ENCODE assay signal across 14 cellular contexts in genomic region chr16:85926370-85926769, GRCh38.
"Had no signal": no experiment of that assay in that cellular context is flagged by ENCODE, and none has a peak within 500 bp of the region (broad histone marks: within the 10 kb centered on the region; RNA-seq: fewer than 3 reads in every experiment).

No MANE protein-coding gene starts in this region.

- ATAC-seq: gastroesophageal sphincter; heart right ventricle; left lobe of liver; mucosa of descending colon; naive thymus-derived CD4-positive, alpha-beta T cell; pancreas; sciatic nerve had no signal

- H3K9me3 ChIP-seq: gastroesophageal sphincter, heart right ventricle, mucosa of descending colon, pancreas, thyroid gland had no signal

- H3K4me1 ChIP-seq: pancreas had no signal

- DNase-seq: activated CD4-positive, alpha-beta T cell treated with anti-CD3 and anti-CD28 coated beads for 1 hour; activated CD8-positive, alpha-beta memory T cell treated with anti-CD3 and anti-CD28 coated beads, Interleukin-2, amount 50 U/mL, for 48 hours; dorsolateral prefrontal cortex; erythroblast; heart right ventricle; naive thymus-derived CD4-positive, alpha-beta T cell; pancreas; thyroid gland had no signal

- H3K27me3 ChIP-seq: thyroid gland had no signal

- H3K36me3 ChIP-seq: cardiac muscle cell, gastroesophageal sphincter, pancreas, thyroid gland had no signal

- H3K9me3 Mint-ChIP-seq: activated T-helper 1 cell treated with anti-CD3 and anti-CD28 coated beads, Interleukin-12 subunit alpha, Interleukin-12 subunit beta, Interleukin-2, Interleukin-4 antibody, amounts not matched to agents 30 ng/mL and 10 ng/mL and 1 ng/mL, durations not matched to agents 14 hours and 24 hours and 36 hours had no signal

- H3K4me3 Mint-ChIP-seq: activated T-helper 1 cell treated with anti-CD3 and anti-CD28 coated beads, Interleukin-12 subunit alpha, Interleukin-12 subunit beta, Interleukin-2, Interleukin-4 antibody, amounts not matched to agents 30 ng/mL and 10 ng/mL and 1 ng/mL, durations not matched to agents 14 hours and 24 hours and 36 hours; naive thymus-derived CD4-positive, alpha-beta T cell had no signal

- H3K27ac Mint-ChIP-seq: activated T-helper 1 cell treated with anti-CD3 and anti-CD28 coated beads, Interleukin-12 subunit alpha, Interleukin-12 subunit beta, Interleukin-2, Interleukin-4 antibody, amounts not matched to agents 30 ng/mL and 10 ng/mL and 1 ng/mL, durations not matched to agents 14 hours and 24 hours and 36 hours; naive thymus-derived CD4-positive, alpha-beta T cell had no signal

- H3K4me3 ChIP-seq: cardiac muscle cell, dorsolateral prefrontal cortex, gastroesophageal sphincter, heart right ventricle, mucosa of descending colon, pancreas, thyroid gland had no signal

- H3K27ac ChIP-seq: cardiac muscle cell, dorsolateral prefrontal cortex, gastroesophageal sphincter, heart right ventricle, pancreas, thyroid gland had no signal
